8 cellular contexts compared by ENCODE assay signal in the genomic region with DNA sequence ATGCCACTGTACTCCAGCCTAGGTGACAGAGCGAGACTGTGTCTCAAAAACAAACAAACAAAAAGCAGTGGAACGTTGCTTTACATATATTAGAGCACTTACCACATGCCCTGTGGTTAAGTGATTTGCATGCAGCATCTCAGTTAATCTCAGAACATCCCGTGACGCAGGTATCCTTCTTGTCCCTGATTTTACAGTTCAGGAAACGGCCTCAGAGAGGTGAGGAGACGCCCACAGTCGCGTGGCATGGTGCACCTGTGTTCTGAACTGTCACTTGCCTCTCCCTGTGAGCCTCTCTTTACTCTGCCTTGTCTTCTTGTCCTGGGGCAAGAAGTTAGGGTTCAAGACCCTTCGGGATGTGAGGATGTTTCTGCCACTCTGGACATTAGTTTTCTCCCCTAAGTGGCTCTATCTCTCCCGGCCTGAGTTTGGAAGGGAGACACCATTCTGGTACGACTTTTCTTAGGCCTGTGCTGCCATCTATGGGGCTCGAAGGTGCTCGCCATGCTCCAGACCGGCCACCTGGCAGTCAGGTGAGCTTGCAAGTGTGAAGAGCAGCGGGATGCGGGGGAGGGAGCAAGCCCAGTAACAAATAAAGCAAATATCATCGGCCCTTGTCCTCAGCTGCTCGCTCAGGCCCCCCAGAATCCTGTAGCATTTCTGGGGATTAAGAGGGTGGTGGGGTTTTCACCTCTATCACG. TPM values are rescaled to one million over a fixed set of nuclear protein-coding genes. Genes with fewer than 3 reads are reported as not detected.
A peak's percentile ranks its signal among the peaks of the same experiment; 100 is the strongest.
DNase-seq lines count a peak whose midpoint lies in the region; ATAC-seq and TF ChIP-seq lines count a peak whose summit lies in the region.

No MANE protein-coding gene starts in this region.

- H3K9ac ChIP-seq in subcutaneous abdominal adipose tissue (ENCODE audit: low read length in 5 of 5): no peak overlapping the region

- no peaks in the 10 kb centered on the region for H3K9me3 Mint-ChIP-seq in activated T-cell treated with anti-CD3 and anti-CD28 coated beads, Interleukin-2, amount 50 U/mL, for 4 hours

- intact Hi-C loops in esophagus squamous epithelium (cut with DNase I): loop anchor here (10.0 kb wide), 3 partner anchors 235 to 505 kb away; a partner anchor contains a TSS

- DNase-seq in activated gamma-delta T cell treated with Interleukin-2 at 50 U/mL for 16 hours (peak; percentile 55), activated gamma-delta T cell (lab: John Stamatoyannopoulos, UW) (no peak), HUDEP-2 (lab: John Stamatoyannopoulos, UW; ENCODE audit: unreplicated experiment in 76 of 76) (peak in 50 of 76 experiments; percentile 9 to 67 (median 36)), NOMO-1 treated with dmso at 0.1 percent for 144 hours (lab: John Stamatoyannopoulos, UW; ENCODE audit: unreplicated experiment) (peak; percentile 30), esophagus squamous epithelium (lab: John Stamatoyannopoulos, UW) (no peak)
- DNase-seq in activated T-cell treated with anti-CD3 and anti-CD28 coated beads, Interleukin-2, amount 50 U/mL, for 4 hours: peak; percentile 57

- H3K4me3 ChIP-seq in esophagus squamous epithelium (peak overlapping the region; percentile 23 to 67 (median 44)), muscle layer of duodenum (ENCODE audit: low read depth in 1 of 2, low read length in 2 of 2) (peak overlapping the region; percentile 61 to 65), subcutaneous abdominal adipose tissue (ENCODE audit: low read depth in 1 of 5, low read length in 5 of 5) (peak overlapping the region in 4 of 5 donors; percentile 47 to 74 (median 62))

- H3K27me3 ChIP-seq in esophagus squamous epithelium: no peaks in the 10 kb centered on the region
- no peaks in the 10 kb centered on the region for H3K27me3 ChIP-seq in muscle layer of duodenum (ENCODE audit: low read depth, low read length)
- peaks cover 0 to 2% (median 0%) of the 10 kb centered on the region in 5 donors for H3K27me3 ChIP-seq in subcutaneous abdominal adipose tissue (ENCODE audit: control insufficient read depth in 5 of 5, insufficient read depth in 4 of 5, low read length in 5 of 5)

- peak; percentile 78 to 79 for ATAC-seq in activated T-cell treated with anti-CD3 and anti-CD28 coated beads, Interleukin-2, amount 50 U/mL, for 4 hours

- H3K36me3 ChIP-seq in esophagus squamous epithelium (no peaks in the 10 kb centered on the region), muscle layer of duodenum (ENCODE audit: control insufficient read depth in 1 of 2, insufficient read depth in 2 of 2, low read length in 2 of 2) (no peaks in the 10 kb centered on the region), subcutaneous abdominal adipose tissue (ENCODE audit: control insufficient read depth in 5 of 5, insufficient read depth in 5 of 5, low read length in 5 of 5) (no peaks in the 10 kb centered on the region)

- H3K27me3 Mint-ChIP-seq in activated T-cell treated with anti-CD3 and anti-CD28 coated beads, Interleukin-2, amount 50 U/mL, for 4 hours (ENCODE audit: low read depth): peaks cover 2% of the 10 kb centered on the region

- 24 to 25% methylated on average over 17 to 19 of the region's 19 CpGs for WGBS in esophagus squamous epithelium, 2 donors

- TF ChIP-seq CTCF in esophagus squamous epithelium (IDR thresholded peaks at IDR 0.05): peak in 4 of 6 experiments; percentile 50 to 73 (median 62)

- H3K4me3 Mint-ChIP-seq in activated T-cell treated with anti-CD3 and anti-CD28 coated beads, Interleukin-2, amount 50 U/mL, for 4 hours: peak overlapping the region; percentile 75

- H3K9me3 ChIP-seq in esophagus squamous epithelium (no peaks in the 10 kb centered on the region), muscle layer of duodenum (ENCODE audit: control insufficient read depth in 1 of 2, low read length in 2 of 2) (no peaks in the 10 kb centered on the region), subcutaneous abdominal adipose tissue (ENCODE audit: control insufficient read depth in 5 of 5, low read length in 5 of 5) (no peaks in the 10 kb centered on the region)

- H3K4me1 ChIP-seq in esophagus squamous epithelium (peaks cover 7 to 18% (median 9%) of the 10 kb centered on the region in 3 donors), muscle layer of duodenum (ENCODE audit: control insufficient read depth in 1 of 2, insufficient read depth in 2 of 2, low read length in 2 of 2) (peaks cover 0 to 7% of the 10 kb centered on the region in 2 donors), subcutaneous abdominal adipose tissue (ENCODE audit: control insufficient read depth in 5 of 5, insufficient read depth in 5 of 5, low read length in 5 of 5) (peaks cover 0 to 13% (median 11%) of the 10 kb centered on the region in 5 donors)

- peak overlapping the region in 2 of 4 donors; percentile 3 to 21 for H3K27ac ChIP-seq in esophagus squamous epithelium
- H3K27ac ChIP-seq in muscle layer of duodenum (ENCODE audit: low read length): no peak overlapping the region
- H3K27ac ChIP-seq in subcutaneous abdominal adipose tissue (ENCODE audit: low read depth, low read length): no peak overlapping the region

- peaks cover 12% of the 10 kb centered on the region for H3K4me1 Mint-ChIP-seq in activated T-cell treated with anti-CD3 and anti-CD28 coated beads, Interleukin-2, amount 50 U/mL, for 4 hours (ENCODE audit: low read depth)

- no peak for TF ChIP-seq POLR2A in esophagus squamous epithelium (IDR thresholded peaks at IDR 0.05)

- no peaks in the 10 kb centered on the region for H3K36me3 Mint-ChIP-seq in activated T-cell treated with anti-CD3 and anti-CD28 coated beads, Interleukin-2, amount 50 U/mL, for 4 hours (ENCODE audit: insufficient read depth)

RNA-seq across cellular contexts. Expression of a gene that starts 25.6 kb away (rescaled TPM):
- 10 to 100 TPM; 63.0 to 88.6 (median 78.1) TPM for total RNA-seq in activated T-cell treated with anti-CD3 and anti-CD28 coated beads, Interleukin-2, amount 50 U/mL, for 4 hours
- total RNA-seq in esophagus squamous epithelium: 10 to 100 TPM; 42.4 to 63.2 (median 54.2) TPM

Comparison
In these comparisons a context has a peak if more than half of its experiments do, and no peak if none do; other contexts are left out.
1. DNase-seq: peak in activated gamma-delta T cell treated with Interleukin-2 at 50 U/mL for 16 hours (single experiment), HUDEP-2 (50 of 76), NOMO-1 treated with dmso at 0.1 percent for 144 hours (single experiment) and activated T-cell treated with anti-CD3 and anti-CD28 coated beads, Interleukin-2, amount 50 U/mL, for 4 hours (single experiment); none in activated gamma-delta T cell (single experiment) and esophagus squamous epithelium (single experiment).
2. Peak in every context shown above with its lines, with median percentiles within 50 percentile points of each other: H3K4me3 ChIP-seq.